Comparison of ENCODE assay signal across 14 cellular contexts in genomic region chr2:145066151-145066661, GRCh38.
DNase-seq lines count a peak whose midpoint lies in the region; ATAC-seq and TF ChIP-seq lines count a peak whose summit lies in the region.
"Had no signal": no experiment of that assay in that cellular context is flagged by ENCODE, and none has a peak within 500 bp of the region (broad histone marks: within the 10 kb centered on the region; RNA-seq: fewer than 3 reads in every experiment).

No MANE protein-coding gene starts in this region.

- peaks cover 4% of the 10 kb centered on the region for H3K36me3 Mint-ChIP-seq in nephron (ENCODE audit: low read depth)
- H3K36me3 Mint-ChIP-seq: CD4-positive, CD25-positive, alpha-beta regulatory T cell had no signal

- H3K27ac ChIP-seq in angular gyrus (ENCODE audit: low read depth, low read length), result peak overlapping the region; percentile 95
- peak overlapping the region; percentile 41 to 78 for H3K27ac ChIP-seq in testis

- WGBS in testis, 2 donors, result 43 to 44% methylated on average over 4 of the region's 4 CpGs

- peaks cover 26% of the 10 kb centered on the region for H3K4me1 Mint-ChIP-seq in nephron
- H3K4me1 Mint-ChIP-seq: CD4-positive, CD25-positive, alpha-beta regulatory T cell had no signal

- ATAC-seq in GM21423 (IDR thresholded peaks at IDR 0.05; ENCODE audit: unreplicated experiment) (no peak), GM21717 (IDR thresholded peaks at IDR 0.05; ENCODE audit: unreplicated experiment) (no peak)
- ATAC-seq: body of pancreas, left colon had no signal

- H3K9me3 Mint-ChIP-seq in nephron, result peaks cover 10% of the 10 kb centered on the region

- H3K36me3 ChIP-seq in testis (ENCODE audit: low read depth, missing control alignments), result no peaks in the 10 kb centered on the region

- H3K4me3 ChIP-seq in testis, result no peak overlapping the region
- H3K4me3 ChIP-seq: body of pancreas had no signal

- H3K27me3 Mint-ChIP-seq in nephron (ENCODE audit: low read depth), result no peaks in the 10 kb centered on the region

- H3K27ac Mint-ChIP-seq in nephron, result peak overlapping the region; percentile 66 to 83 (median 82)
- H3K27ac Mint-ChIP-seq: CD4-positive, CD25-positive, alpha-beta regulatory T cell had no signal

- intact Hi-C loops in testis (cut with DNase I; ENCODE audit: low total_unique reads), result no loop called here

- H3K4me3 Mint-ChIP-seq in nephron, result no peak overlapping the region
- H3K4me3 Mint-ChIP-seq: CD4-positive, CD25-positive, alpha-beta regulatory T cell had no signal

- no peak for TF ChIP-seq POLR2A in testis (IDR thresholded peaks at IDR 0.05)

- no peaks in the 10 kb centered on the region for H3K9me3 ChIP-seq in testis
- H3K9me3 ChIP-seq: body of pancreas had no signal

- TF ChIP-seq CTCF in nephron (IDR thresholded peaks at IDR 0.05; ENCODE audit: unreplicated experiment in 3 of 3) (no peak), testis (IDR thresholded peaks at IDR 0.05) (no peak)

- peaks cover 6% of the 10 kb centered on the region for H3K4me1 ChIP-seq in testis
- H3K4me1 ChIP-seq: body of pancreas had no signal

- no peaks in the 10 kb centered on the region for H3K27me3 ChIP-seq in testis
- H3K27me3 ChIP-seq: body of pancreas had no signal

- DNase-seq in globus pallidus (ENCODE audit: low spot score) (peak; percentile 69), testis (peak; percentile 24), NCI-H446 (lab: John Stamatoyannopoulos, UW) (no peak)
- DNase-seq in stimulated activated CD8-positive, alpha-beta memory T cell treated with anti-CD3 and anti-CD28 coated beads, Interleukin-4, amount 100 ng/mL, for 48 hours, result no peak
- DNase-seq: activated T-cell treated with anti-CD3 and anti-CD28 coated beads, Interleukin-2, amount 50 U/mL, for 48 hours; CD4-positive, CD25-positive, alpha-beta regulatory T cell; left colon; NCI-H1105; NCI-H748 treated with DMSO at 0.1 percent for 48 hours had no signal

Comparison
In these comparisons a context has a peak if more than half of its experiments do, and no peak if none do; other contexts are left out.
1. DNase-seq: peak in globus pallidus (single experiment) and testis (single experiment); none in NCI-H446 (0 of 2) and stimulated activated CD8-positive, alpha-beta memory T cell treated with anti-CD3 and anti-CD28 coated beads, Interleukin-4, amount 100 ng/mL, for 48 hours (single experiment).